In the genomic region with DNA sequence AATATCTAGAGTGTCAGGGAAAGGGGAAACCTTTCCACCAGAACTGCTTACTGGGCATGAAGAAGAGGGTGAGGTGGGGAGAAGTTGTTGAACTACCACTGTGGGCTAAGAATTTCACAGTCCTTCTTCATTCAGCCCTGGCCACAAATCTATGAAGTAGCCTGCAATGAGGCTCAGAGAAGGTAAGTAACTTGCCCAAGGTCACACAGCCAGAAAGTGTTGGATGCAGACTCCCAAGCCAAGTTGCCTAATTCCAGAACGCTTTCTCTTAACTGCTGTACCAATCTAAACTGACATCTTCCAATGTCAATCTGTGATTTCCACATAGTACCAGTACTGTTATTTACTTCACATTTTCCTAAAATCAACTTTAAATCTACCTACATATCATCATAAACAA, we compare ENCODE assay signal across 15 cellular contexts. TPM values are rescaled to one million over a fixed set of nuclear protein-coding genes. Genes with fewer than 3 reads are reported as not detected.
DNase-seq lines count a peak whose midpoint lies in the region; ATAC-seq, FAIRE-seq and TF ChIP-seq lines count a peak whose summit lies in the region.
"Had no signal": no experiment of that assay in that cellular context is flagged by ENCODE, and none has a peak within 500 bp of the region (broad histone marks: within the 10 kb centered on the region; RNA-seq: fewer than 3 reads in every experiment).

No MANE protein-coding gene starts in this region.

- no peaks in the 10 kb centered on the region for H3K79me2 ChIP-seq in K562 (ENCODE audit: control insufficient read depth, insufficient read depth, low read length)

- ATAC-seq in activated CD8-positive, alpha-beta T cell treated with anti-CD3 and anti-CD28 coated beads, Interleukin-2, amount 10 ng/mL, durations not matched to agents 7 days and 5 days = no peak
- no peak for ATAC-seq in activated CD8-positive, alpha-beta T cell treated with anti-CD3 and anti-CD28 coated beads for 36 hours
- no peak for ATAC-seq in K562
- no peak for ATAC-seq in stimulated activated effector memory CD8-positive, alpha-beta T cell treated with anti-CD3 and anti-CD28 coated beads, Interleukin-12 subunit alpha, Interleukin-12 subunit beta, amount 100 ng/mL, for 72 hours
- ATAC-seq in HG03175 (IDR thresholded peaks at IDR 0.05; ENCODE audit: unreplicated experiment) = no peak

- BruUV-seq in K562 (replicated peaks; lab: Mats Ljungman, UMichigan) = no TSS peak

- H4K20me1 ChIP-seq in K562 (replicated peaks; ENCODE audit: control insufficient read depth, insufficient read depth, low read length) = no peaks in the 10 kb centered on the region

- H3K4me3 Mint-ChIP-seq in activated CD8-positive, alpha-beta T cell treated with anti-CD3 and anti-CD28 coated beads, Interleukin-2, amount 10 ng/mL, durations not matched to agents 7 days and 5 days = peak overlapping the region; percentile 20
- H3K4me3 Mint-ChIP-seq in activated CD8-positive, alpha-beta T cell treated with anti-CD3 and anti-CD28 coated beads for 36 hours = no peak overlapping the region
- no peak overlapping the region for H3K4me3 Mint-ChIP-seq in stimulated activated effector memory CD8-positive, alpha-beta T cell treated with anti-CD3 and anti-CD28 coated beads, Interleukin-12 subunit alpha, Interleukin-12 subunit beta, amount 100 ng/mL, for 72 hours
- H3K4me3 Mint-ChIP-seq: CD8-positive, alpha-beta T cell had no signal

- H3K9ac ChIP-seq in K562 (ENCODE audit: insufficient read depth in 1 of 2, low read depth in 2 of 2, low read length in 2 of 2) = no peak overlapping the region

- 0% methylated on average over 1 of the region's 1 CpG for WGBS in K562 (ENCODE audit: insufficient coverage, low coverage, missing lambda C conversion rate)

- H3K4me3 ChIP-seq in K562 = no peak overlapping the region

- peaks cover 41 to 78% of the 10 kb centered on the region in 2 experiments for H3K27me3 ChIP-seq in K562 (ENCODE audit: control insufficient read depth in 2 of 2, insufficient read depth in 2 of 2, low read length in 2 of 2)

- peaks cover 27% of the 10 kb centered on the region for H3K4me1 Mint-ChIP-seq in activated CD8-positive, alpha-beta T cell treated with anti-CD3 and anti-CD28 coated beads, Interleukin-2, amount 10 ng/mL, durations not matched to agents 7 days and 5 days (ENCODE audit: low read depth)
- peaks cover 9% of the 10 kb centered on the region for H3K4me1 Mint-ChIP-seq in activated CD8-positive, alpha-beta T cell treated with anti-CD3 and anti-CD28 coated beads for 36 hours (ENCODE audit: low read depth)
- H3K4me1 Mint-ChIP-seq in stimulated activated effector memory CD8-positive, alpha-beta T cell treated with anti-CD3 and anti-CD28 coated beads, Interleukin-12 subunit alpha, Interleukin-12 subunit beta, amount 100 ng/mL, for 72 hours = peaks cover 23% of the 10 kb centered on the region

- no peak overlapping the region for H3K27ac Mint-ChIP-seq in activated CD8-positive, alpha-beta T cell treated with anti-CD3 and anti-CD28 coated beads, Interleukin-2, amount 10 ng/mL, durations not matched to agents 7 days and 5 days
- no peak overlapping the region for H3K27ac Mint-ChIP-seq in activated CD8-positive, alpha-beta T cell treated with anti-CD3 and anti-CD28 coated beads for 36 hours
- H3K27ac Mint-ChIP-seq in stimulated activated effector memory CD8-positive, alpha-beta T cell treated with anti-CD3 and anti-CD28 coated beads, Interleukin-12 subunit alpha, Interleukin-12 subunit beta, amount 100 ng/mL, for 72 hours = peak overlapping the region; percentile 12
- H3K27ac Mint-ChIP-seq: CD14-positive monocyte; CD8-positive, alpha-beta T cell had no signal

- no peaks in the 10 kb centered on the region for H3K36me3 Mint-ChIP-seq in activated CD8-positive, alpha-beta T cell treated with anti-CD3 and anti-CD28 coated beads, Interleukin-2, amount 10 ng/mL, durations not matched to agents 7 days and 5 days (ENCODE audit: low read depth)
- H3K36me3 Mint-ChIP-seq in activated CD8-positive, alpha-beta T cell treated with anti-CD3 and anti-CD28 coated beads for 36 hours (ENCODE audit: low read depth) = no peaks in the 10 kb centered on the region
- H3K36me3 Mint-ChIP-seq in stimulated activated effector memory CD8-positive, alpha-beta T cell treated with anti-CD3 and anti-CD28 coated beads, Interleukin-12 subunit alpha, Interleukin-12 subunit beta, amount 100 ng/mL, for 72 hours = no peaks in the 10 kb centered on the region
- H3K36me3 Mint-ChIP-seq: CD8-positive, alpha-beta T cell; IgD-negative memory B cell had no signal

- FAIRE-seq in K562 (lab: Jason Lieb, UNC) = peak; percentile 23
- FAIRE-seq: GM18507, H54 had no signal

- no peak for TF ChIP-seq POLR2A in K562 (conservative IDR thresholded peaks at IDR 0.05)

- in situ Hi-C loops in K562 (cut with MboI) = no loop called here

- CTCF ChIA-PET in activated CD8-positive, alpha-beta T cell treated with anti-CD3 and anti-CD28 coated beads, Interleukin-2, amount 10 ng/mL, durations not matched to agents 7 days and 5 days (lab: Charles Lee) = interaction anchor here (1.4 to 3.1 kb wide), 2 partner anchors 88 to 179 kb away, joined by 4 to 17 read pairs; no protein-coding TSS in a partner anchor
- CTCF ChIA-PET in activated CD8-positive, alpha-beta T cell treated with anti-CD3 and anti-CD28 coated beads for 36 hours (lab: Charles Lee) = interaction anchor here (2.1 kb wide), 1 partner anchor 92 kb away, joined by 10 read pairs; no protein-coding TSS in a partner anchor
- CTCF ChIA-PET in K562 (lab: Yijun Ruan, JAX; ENCODE audit: low intra/inter-chr PET ratio) = no interaction called here

- H3K9me1 ChIP-seq in K562 (ENCODE audit: control insufficient read depth, insufficient read depth, low read length) = no peaks in the 10 kb centered on the region

- TF ChIP-seq EP300 in K562 (IDR thresholded peaks at IDR 0.05; ENCODE audit: low read length) = no peak

- H3K27ac ChIP-seq in K562 (ENCODE audit: extremely low read depth, low read depth, low read length) = no peak overlapping the region

- H3K36me3 ChIP-seq in K562 (ENCODE audit: control insufficient read depth, insufficient read depth, low read length) = no peaks in the 10 kb centered on the region

- no peaks in the 10 kb centered on the region for H3K9me3 ChIP-seq in K562 (replicated peaks; ENCODE audit: control insufficient read depth, insufficient read depth, low read depth, low read length)

- peaks cover 5 to 19% of the 10 kb centered on the region in 2 experiments; a peak in 2 of 5 replicates for H3K4me1 ChIP-seq in K562 (replicated peaks in 1 of 2; ENCODE audit: control insufficient read depth in 2 of 2, insufficient read depth in 2 of 2, low read length in 2 of 2)

- no peaks in the 10 kb centered on the region for H3K9me3 Mint-ChIP-seq in activated CD8-positive, alpha-beta T cell treated with anti-CD3 and anti-CD28 coated beads, Interleukin-2, amount 10 ng/mL, durations not matched to agents 7 days and 5 days (ENCODE audit: insufficient read depth)
- H3K9me3 Mint-ChIP-seq in activated CD8-positive, alpha-beta T cell treated with anti-CD3 and anti-CD28 coated beads for 36 hours = no peaks in the 10 kb centered on the region
- no peaks in the 10 kb centered on the region for H3K9me3 Mint-ChIP-seq in stimulated activated effector memory CD8-positive, alpha-beta T cell treated with anti-CD3 and anti-CD28 coated beads, Interleukin-12 subunit alpha, Interleukin-12 subunit beta, amount 100 ng/mL, for 72 hours
- H3K9me3 Mint-ChIP-seq: CD8-positive, alpha-beta T cell had no signal

- H2AFZ ChIP-seq in K562 (ENCODE audit: low read depth, low read length) = no peak overlapping the region

- peaks cover 5% of the 10 kb centered on the region for H3K27me3 Mint-ChIP-seq in activated CD8-positive, alpha-beta T cell treated with anti-CD3 and anti-CD28 coated beads, Interleukin-2, amount 10 ng/mL, durations not matched to agents 7 days and 5 days (ENCODE audit: low read depth)
- H3K27me3 Mint-ChIP-seq in activated CD8-positive, alpha-beta T cell treated with anti-CD3 and anti-CD28 coated beads for 36 hours = peaks cover 16% of the 10 kb centered on the region

- intact Hi-C loops in activated CD8-positive, alpha-beta T cell treated with anti-CD3 and anti-CD28 coated beads for 36 hours (cut with micrococcal nuclease) = no loop called here
- intact Hi-C loops in K562 (cut with micrococcal nuclease) = no loop called here

- no peak for TF ChIP-seq RAD21 in K562 (CRISPR knock-in tag; conservative IDR thresholded peaks at IDR 0.05 in 1 of 2, IDR thresholded peaks at IDR 0.05 in 1 of 2)

- no peak overlapping the region for H3K4me2 ChIP-seq in K562 (ENCODE audit: insufficient read depth, low read length)

- POLR2A ChIA-PET in activated CD8-positive, alpha-beta T cell treated with anti-CD3 and anti-CD28 coated beads, Interleukin-2, amount 10 ng/mL, durations not matched to agents 7 days and 5 days (lab: Charles Lee) = interaction anchor here (0.8 kb wide), 1 partner anchor 27 kb away, joined by 3 read pairs; no protein-coding TSS in a partner anchor
- POLR2A ChIA-PET in activated CD8-positive, alpha-beta T cell treated with anti-CD3 and anti-CD28 coated beads for 36 hours (lab: Charles Lee) = no interaction called here
- POLR2A ChIA-PET in K562 (lab: Yijun Ruan, JAX) = interaction anchor here (0.6 kb wide), 1 partner anchor 729 kb away, joined by 4 read pairs; a partner anchor contains a TSS

- no peak for DNase-seq in activated CD8-positive, alpha-beta T cell treated with anti-CD3 and anti-CD28 coated beads, Interleukin-2, amount 10 ng/mL, durations not matched to agents 7 days and 5 days
- no peak for DNase-seq in activated CD8-positive, alpha-beta T cell treated with anti-CD3 and anti-CD28 coated beads for 36 hours
- DNase-seq in K562 (ENCODE audit: extremely low read depth in 1 of 4, low spot score in 3 of 4) (no peak), NAMALWA (ENCODE audit: low spot score) (no peak)
- DNase-seq in stimulated activated effector memory CD8-positive, alpha-beta T cell treated with anti-CD3 and anti-CD28 coated beads, Interleukin-12 subunit alpha, Interleukin-12 subunit beta, amount 100 ng/mL, for 72 hours (ENCODE audit: low spot score in 2 of 2) = no peak
- DNase-seq: CD8-positive, alpha-beta T cell; GF-D8 had no signal

- TF ChIP-seq CTCF in activated CD8-positive, alpha-beta T cell treated with anti-CD3 and anti-CD28 coated beads for 36 hours (IDR thresholded peaks at IDR 0.05) = no peak
- no peak for TF ChIP-seq CTCF in K562 (IDR thresholded peaks at IDR 0.05 in 2 of 3, conservative IDR thresholded peaks at IDR 0.05 in 1 of 3; ENCODE audit: insufficient read depth in 2 of 3, low read depth in 1 of 3, low read length in 3 of 3)

RNA-seq across cellular contexts. Expression of a gene that starts 2.1 kb away (rescaled TPM):
- total RNA-seq in activated CD8-positive, alpha-beta T cell treated with anti-CD3 and anti-CD28 coated beads, Interleukin-2, amount 10 ng/mL, durations not matched to agents 7 days and 5 days = 1 to 10 TPM; 4.7 to 4.8 TPM
- 1 to 10 TPM; 4.3 to 4.9 TPM for total RNA-seq in activated CD8-positive, alpha-beta T cell treated with anti-CD3 and anti-CD28 coated beads for 36 hours
- total RNA-seq in K562 (2011; cell fraction: chromatin; rRNA removed; ENCODE audit: low replicate concordance) = 0.32 TPM in 1 of 2 replicates, not detected in the other
- not detected in 2 replicates for total RNA-seq in K562 (2011; cell fraction: nucleolus; rRNA removed)
- total RNA-seq in K562 (2011; cell fraction: nucleoplasm; rRNA removed) = not detected in 2 replicates
- total RNA-seq in K562 (2014; rRNA removed) = 0.05 TPM in 1 of 2 replicates, not detected in the other
- 0.04 and 0.06 TPM in 2 replicates for total RNA-seq in K562 (2014; rRNA removed; fragmentation: Illumina TruSeq; extraction: Trizol)
- total RNA-seq in K562 (2015; rRNA removed; fragmentation: Illumina TruSeq; extraction: Trizol) = not detected in 2 replicates
- total RNA-seq in K562 (2021) = 0.07 TPM in 1 of 2 replicates, not detected in the other
- 0.06 TPM in 1 of 2 replicates, not detected in the other for polyA plus RNA-seq in K562 (2011; rRNA removed)
- 0.03 and 0.09 TPM in 2 replicates for polyA plus RNA-seq in K562 (2011; cell fraction: cytosol; rRNA removed)
- 0.10 and 0.11 TPM in 2 replicates for polyA plus RNA-seq in K562 (2011; cell fraction: nucleus; rRNA removed)
- 0.12 TPM in 1 of 2 replicates, not detected in the other for polyA plus RNA-seq in K562 (2012)
- polyA plus RNA-seq in K562 (2014; fragmentation: Illumina TruSeq; extraction: Trizol) = 0.13 TPM in 1 of 2 replicates, not detected in the other
- not detected for polyA plus RNA-seq in K562 (2014; fragmentation: Nextera tagmentation; extraction: Ambion mirVana)
- 1.4 TPM in 1 of 2 replicates, not detected in the other for polyA plus RNA-seq in K562 (2014; rRNA removed)
- polyA minus RNA-seq in K562 (2011; rRNA and poly(A)+ RNA removed) = not detected in 2 replicates
- polyA minus RNA-seq in K562 (2011; cell fraction: cytosol; rRNA and poly(A)+ RNA removed) = not detected in 2 replicates
- polyA minus RNA-seq in K562 (2011; cell fraction: nucleus; rRNA and poly(A)+ RNA removed) = 0.11 TPM in 1 of 2 replicates, not detected in the other
- total RNA-seq: CD8-positive, alpha-beta T cell had no signal
- polyA plus RNA-seq: BJ, CD14-positive monocyte, IgD-negative memory B cell had no signal

RNA-seq across cellular contexts. Expression of a gene that starts 25.5 kb away (rescaled TPM):
- total RNA-seq in activated CD8-positive, alpha-beta T cell treated with anti-CD3 and anti-CD28 coated beads, Interleukin-2, amount 10 ng/mL, durations not matched to agents 7 days and 5 days = not detected
- not detected for total RNA-seq in activated CD8-positive, alpha-beta T cell treated with anti-CD3 and anti-CD28 coated beads for 36 hours
- not detected in 2 replicates for total RNA-seq in K562 (2011; cell fraction: chromatin; rRNA removed; ENCODE audit: low replicate concordance)
- not detected in 2 replicates for total RNA-seq in K562 (2011; cell fraction: nucleolus; rRNA removed)
- not detected in 2 replicates for total RNA-seq in K562 (2011; cell fraction: nucleoplasm; rRNA removed)
- total RNA-seq in K562 (2014; rRNA removed) = not detected in 2 replicates
- not detected in 2 replicates for total RNA-seq in K562 (2014; rRNA removed; fragmentation: Illumina TruSeq; extraction: Trizol)
- total RNA-seq in K562 (2015; rRNA removed; fragmentation: Illumina TruSeq; extraction: Trizol) = not detected in 2 replicates
- not detected in 2 replicates for total RNA-seq in K562 (2021)
- polyA plus RNA-seq in K562 (2011; rRNA removed) = not detected in 2 replicates
- not detected in 2 replicates for polyA plus RNA-seq in K562 (2011; cell fraction: cytosol; rRNA removed)
- not detected in 2 replicates for polyA plus RNA-seq in K562 (2011; cell fraction: nucleus; rRNA removed)
- polyA plus RNA-seq in K562 (2012) = not detected in 2 replicates
- polyA plus RNA-seq in K562 (2014; fragmentation: Illumina TruSeq; extraction: Trizol) = not detected in 2 replicates
- not detected for polyA plus RNA-seq in K562 (2014; fragmentation: Nextera tagmentation; extraction: Ambion mirVana)
- polyA plus RNA-seq in K562 (2014; rRNA removed) = not detected in 2 replicates
- polyA minus RNA-seq in K562 (2011; rRNA and poly(A)+ RNA removed) = not detected in 2 replicates
- not detected in 2 replicates for polyA minus RNA-seq in K562 (2011; cell fraction: cytosol; rRNA and poly(A)+ RNA removed)
- polyA minus RNA-seq in K562 (2011; cell fraction: nucleus; rRNA and poly(A)+ RNA removed) = not detected in 2 replicates
- total RNA-seq: A673; CD8-positive, alpha-beta T cell; HT-29 had no signal
- polyA plus RNA-seq: BJ, CD14-positive monocyte, IgD-negative memory B cell had no signal

RNA-seq across cellular contexts. Expression of a gene that starts 27.4 kb away (rescaled TPM):
- total RNA-seq in activated CD8-positive, alpha-beta T cell treated with anti-CD3 and anti-CD28 coated beads, Interleukin-2, amount 10 ng/mL, durations not matched to agents 7 days and 5 days = 10 to 100 TPM; 40.4 to 41.6 TPM
- total RNA-seq in activated CD8-positive, alpha-beta T cell treated with anti-CD3 and anti-CD28 coated beads for 36 hours = 10 to 100 TPM; 41.9 to 44.1 TPM
- 79.9 and 119 TPM in 2 replicates for total RNA-seq in K562 (2011; cell fraction: chromatin; rRNA removed; ENCODE audit: low replicate concordance)
- 55.1 and 57.4 TPM in 2 replicates for total RNA-seq in K562 (2011; cell fraction: nucleolus; rRNA removed)
- 62.0 and 78.9 TPM in 2 replicates for total RNA-seq in K562 (2011; cell fraction: nucleoplasm; rRNA removed)
- total RNA-seq in K562 (2014; rRNA removed) = 12.9 and 14.6 TPM in 2 replicates
- total RNA-seq in K562 (2014; rRNA removed; fragmentation: Illumina TruSeq; extraction: Trizol) = 11.2 and 11.7 TPM in 2 replicates
- total RNA-seq in K562 (2015; rRNA removed; fragmentation: Illumina TruSeq; extraction: Trizol) = 12.2 and 13.3 TPM in 2 replicates
- total RNA-seq in K562 (2021) = 42.1 and 47.3 TPM in 2 replicates
- 60.7 and 63.9 TPM in 2 replicates for polyA plus RNA-seq in K562 (2011; rRNA removed)
- polyA plus RNA-seq in K562 (2011; cell fraction: cytosol; rRNA removed) = 51.0 and 54.6 TPM in 2 replicates
- 63.5 and 76.1 TPM in 2 replicates for polyA plus RNA-seq in K562 (2011; cell fraction: nucleus; rRNA removed)
- polyA plus RNA-seq in K562 (2012) = 35.4 and 47.4 TPM in 2 replicates
- 48.9 and 51.2 TPM in 2 replicates for polyA plus RNA-seq in K562 (2014; fragmentation: Illumina TruSeq; extraction: Trizol)
- 10 to 100 TPM; 19.2 to 32.8 TPM for polyA plus RNA-seq in K562 (2014; fragmentation: Nextera tagmentation; extraction: Ambion mirVana)
- polyA plus RNA-seq in K562 (2014; rRNA removed) = 30.7 and 33.6 TPM in 2 replicates
- polyA minus RNA-seq in K562 (2011; rRNA and poly(A)+ RNA removed) = 76.4 and 82.3 TPM in 2 replicates
- 37.0 and 45.4 TPM in 2 replicates for polyA minus RNA-seq in K562 (2011; cell fraction: cytosol; rRNA and poly(A)+ RNA removed)
- polyA minus RNA-seq in K562 (2011; cell fraction: nucleus; rRNA and poly(A)+ RNA removed) = 26.1 and 37.9 TPM in 2 replicates

RNA-seq across cellular contexts. Expression of a gene that starts 58.7 kb away (rescaled TPM):
- 100 to 1,000 TPM; 314 to 330 TPM for total RNA-seq in activated CD8-positive, alpha-beta T cell treated with anti-CD3 and anti-CD28 coated beads, Interleukin-2, amount 10 ng/mL, durations not matched to agents 7 days and 5 days
- total RNA-seq in activated CD8-positive, alpha-beta T cell treated with anti-CD3 and anti-CD28 coated beads for 36 hours = 100 to 1,000 TPM; 254 to 260 TPM
- total RNA-seq in K562 (2011; cell fraction: chromatin; rRNA removed; ENCODE audit: low replicate concordance) = 52.2 and 176 TPM in 2 replicates
- total RNA-seq in K562 (2011; cell fraction: nucleolus; rRNA removed) = 117 and 118 TPM in 2 replicates
- 62.6 and 63.9 TPM in 2 replicates for total RNA-seq in K562 (2011; cell fraction: nucleoplasm; rRNA removed)
- 22.7 and 25.4 TPM in 2 replicates for total RNA-seq in K562 (2014; rRNA removed)
- total RNA-seq in K562 (2014; rRNA removed; fragmentation: Illumina TruSeq; extraction: Trizol) = 9.2 and 13.8 TPM in 2 replicates
- 22.5 and 24.8 TPM in 2 replicates for total RNA-seq in K562 (2015; rRNA removed; fragmentation: Illumina TruSeq; extraction: Trizol)
- 108 and 112 TPM in 2 replicates for total RNA-seq in K562 (2021)
- 17.2 and 21.5 TPM in 2 replicates for polyA plus RNA-seq in K562 (2011; rRNA removed)
- 16.6 and 23.4 TPM in 2 replicates for polyA plus RNA-seq in K562 (2011; cell fraction: cytosol; rRNA removed)
- 82.8 and 107 TPM in 2 replicates for polyA plus RNA-seq in K562 (2011; cell fraction: nucleus; rRNA removed)
- polyA plus RNA-seq in K562 (2012) = 62.3 and 74.3 TPM in 2 replicates
- 63.0 and 74.3 TPM in 2 replicates for polyA plus RNA-seq in K562 (2014; fragmentation: Illumina TruSeq; extraction: Trizol)
- polyA plus RNA-seq in K562 (2014; fragmentation: Nextera tagmentation; extraction: Ambion mirVana) = 1 to 10 TPM; 1.5 to 2.4 TPM
- 32.6 and 41.5 TPM in 2 replicates for polyA plus RNA-seq in K562 (2014; rRNA removed)
- 13.5 and 19.1 TPM in 2 replicates for polyA minus RNA-seq in K562 (2011; rRNA and poly(A)+ RNA removed)
- polyA minus RNA-seq in K562 (2011; cell fraction: cytosol; rRNA and poly(A)+ RNA removed) = 39.6 and 42.3 TPM in 2 replicates
- polyA minus RNA-seq in K562 (2011; cell fraction: nucleus; rRNA and poly(A)+ RNA removed) = 24.8 and 30.3 TPM in 2 replicates

Comparison
In these comparisons a context has a peak if more than half of its experiments do, and no peak if none do; other contexts are left out.
1. RNA of a gene that starts 2.1 kb away (total RNA-seq): 4.3 to 4.9 TPM in activated CD8-positive, alpha-beta T cell treated with anti-CD3 and anti-CD28 coated beads for 36 hours and 4.7 to 4.8 TPM in activated CD8-positive, alpha-beta T cell treated with anti-CD3 and anti-CD28 coated beads, Interleukin-2, amount 10 ng/mL, durations not matched to agents 7 days and 5 days; 0.04 to 0.32 TPM in K562; every median in the first group is over 4 times any median in the second.